In the genomic region with DNA sequence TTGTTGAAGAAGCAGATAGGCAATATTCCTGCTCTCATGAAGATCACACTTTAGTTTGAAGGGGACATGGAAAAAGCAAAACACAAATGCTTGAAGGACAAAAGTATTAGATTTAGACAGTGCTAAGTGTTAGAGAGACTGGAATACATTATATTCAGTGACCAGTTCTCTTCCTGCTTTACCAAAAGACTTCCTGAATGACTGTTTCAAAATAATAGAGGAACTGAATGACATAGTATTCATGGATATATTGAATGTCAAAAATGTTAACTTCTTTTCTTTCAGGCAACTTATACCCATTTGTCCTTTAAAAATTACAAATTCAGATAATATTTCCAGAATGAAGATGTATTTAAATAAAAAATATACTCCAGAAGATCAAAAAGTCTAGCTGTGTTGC, we compare ENCODE assay signal across 21 cellular contexts.
"Had no signal": no experiment of that assay in that cellular context is flagged by ENCODE, and none has a peak within 500 bp of the region (broad histone marks: within the 10 kb centered on the region; RNA-seq: fewer than 3 reads in every experiment).

No MANE protein-coding gene starts in this region.

- ATAC-seq: foreskin keratinocyte; lower lobe of right lung; mucosa of descending colon; stimulated activated naive B cell treated with anti-CD40 and anti-IgM and Interleukin-4, amounts not matched to agents 10 μg/mL and 1 μg/mL and 100 μg/mL, for 72 hours had no signal

- H3K9me3 ChIP-seq: lower lobe of right lung, mucosa of descending colon, uterus had no signal

- H3K4me3 ChIP-seq: lower lobe of right lung, mucosa of descending colon, uterus had no signal

- H3K4me1 ChIP-seq: foreskin keratinocyte, lower lobe of right lung, uterus had no signal

- H3K27me3 ChIP-seq: foreskin keratinocyte, uterus had no signal

- H3K27ac ChIP-seq: foreskin keratinocyte, lower lobe of right lung, uterus had no signal

- DNase-seq: activated CD4-positive, alpha-beta memory T cell treated with anti-CD3 and anti-CD28 coated beads for 36 hours; activated CD4-positive, alpha-beta T cell treated with anti-CD3 and anti-CD28 coated beads for 48 hours; activated naive CD4-positive, alpha-beta T cell treated with anti-CD3 and anti-CD28 coated beads for 36 hours; activated naive CD8-positive, alpha-beta T cell treated with anti-CD3 and anti-CD28 coated beads, Interleukin-2, amount 10 ng/mL, durations not matched to agents 7 days and 5 days; activated T-cell treated with anti-CD3 and anti-CD28 coated beads, Interleukin-2, amount 50 U/mL, for 48 hours; amygdala; cortex of kidney; effector CD4-positive, alpha-beta T cell; foreskin keratinocyte; kidney; lower lobe of right lung; mesendoderm; mucosa of descending colon; occipital lobe; retina; stimulated activated CD4-positive, alpha-beta T cell treated with anti-CD3 and anti-CD28 coated beads, Interleukin-2, amount 100 ng/mL, for 48 hours; stimulated activated CD8-positive, alpha-beta memory T cell treated with anti-CD3 and anti-CD28 coated beads, Interleukin-4, amount 100 ng/mL, for 48 hours; stimulated activated naive B cell treated with anti-CD40 and anti-IgM and Interleukin-4, amounts not matched to agents 10 μg/mL and 1 μg/mL and 100 μg/mL, for 72 hours; T-helper 9 cell; trophoblast cell; uterus had no signal

- H3K36me3 ChIP-seq: lower lobe of right lung, uterus had no signal
